Comparison of ENCODE assay signal across 26 cellular contexts in genomic region chr22:48428556-48429371, GRCh38.
DNase-seq lines count a peak whose midpoint lies in the region; ATAC-seq, FAIRE-seq and TF ChIP-seq lines count a peak whose summit lies in the region.
"Had no signal": no experiment of that assay in that cellular context is flagged by ENCODE, and none has a peak within 500 bp of the region (broad histone marks: within the 10 kb centered on the region; RNA-seq: fewer than 3 reads in every experiment).

No MANE protein-coding gene starts in this region.

- no peaks in the 10 kb centered on the region for H3K36me3 ChIP-seq in adipocyte (ENCODE audit: control insufficient read depth, insufficient read depth, low read length, severe bottlenecking)
- H3K36me3 ChIP-seq: SJCRH30, upper lobe of left lung had no signal

- peak overlapping the region; percentile 56 to 66; a peak in 5 of 6 replicates for H3K27ac ChIP-seq in A549
- H3K27ac ChIP-seq: dorsolateral prefrontal cortex, SJCRH30, upper lobe of left lung had no signal

- TF ChIP-seq POLR2A in A549 (IDR thresholded peaks at IDR 0.05; ENCODE audit: low read length) = no peak

- no peak for TF ChIP-seq RAD21 in A549 (conservative IDR thresholded peaks at IDR 0.05 in 1 of 2, IDR thresholded peaks at IDR 0.05 in 1 of 2)

- peak in 1 of 2 experiments; percentile 43; a peak in 1 of 5 replicates for TF ChIP-seq EP300 in A549 (IDR thresholded peaks at IDR 0.05)

- peaks cover 31% of the 10 kb centered on the region for H3K4me1 ChIP-seq in A549
- H3K4me1 ChIP-seq in adipocyte (ENCODE audit: control insufficient read depth, insufficient read depth, low read length) = peaks cover 12% of the 10 kb centered on the region
- H3K4me1 ChIP-seq: SJCRH30, upper lobe of left lung had no signal

- CTCF ChIA-PET in A549 (lab: Yijun Ruan, JAX) = no interaction called here

- H3K4me2 ChIP-seq in A549 = peak overlapping the region; percentile 30; the same call in 2 of the 3 replicates

- H3K4me3 ChIP-seq in A549 = no peak overlapping the region
- H3K4me3 ChIP-seq in adipocyte (ENCODE audit: low read length) = no peak overlapping the region
- H3K4me3 ChIP-seq: dorsolateral prefrontal cortex, SJCRH30, upper lobe of left lung had no signal

- H3K9me3 ChIP-seq in A549 = no peaks in the 10 kb centered on the region
- H3K9me3 ChIP-seq in adipocyte (ENCODE audit: control insufficient read depth, low read length) = no peaks in the 10 kb centered on the region
- H3K9me3 ChIP-seq: SJCRH30, upper lobe of left lung had no signal

- no peak for TF ChIP-seq CTCF in A549 (IDR thresholded peaks at IDR 0.05)

- H3K27me3 ChIP-seq in adipocyte (replicated peaks; ENCODE audit: control insufficient read depth, insufficient read depth, low read length) = peaks cover 8% of the 10 kb centered on the region
- H3K27me3 ChIP-seq: upper lobe of left lung had no signal

- FAIRE-seq in A549 (lab: Jason Lieb, UNC) = no peak
- FAIRE-seq: endothelial cell of umbilical vein, GM12892, H54, islet of Langerhans had no signal

- WGBS in A549 (ENCODE audit: missing lambda C conversion rate) = 62% methylated on average over 21 of the region's 22 CpGs

- POLR2A ChIA-PET in A549 (lab: Yijun Ruan, JAX) = no interaction called here

- H3K9ac ChIP-seq in adipocyte (ENCODE audit: low read length) = no peak overlapping the region

- ATAC-seq in A549 = peak in 1 of 2 experiments; percentile 41; a peak in 1 of 6 replicates
- ATAC-seq: activated CD8-positive, alpha-beta T cell treated with anti-CD3 and anti-CD28 coated beads for 36 hours; activated naive CD4-positive, alpha-beta T cell treated with anti-CD3 and anti-CD28 coated beads, Interleukin-2, amount 50 U/mL, for 72 hours; left ventricle myocardium superior; naive thymus-derived CD4-positive, alpha-beta T cell had no signal

- DNase-seq in A549 (ENCODE audit: low read depth in 1 of 2, low spot score in 1 of 2) (peak in 1 of 2 experiments; percentile 54), GM03348 (ENCODE audit: low spot score) (peak; percentile 88), adipocyte (ENCODE audit: low read depth) (peak; percentile 7), left kidney (ENCODE audit: low read depth, low spot score) (peak; percentile 60), DMS 273 treated with DMSO at 0.1 percent for 48 hours (lab: John Stamatoyannopoulos, UW) (no peak), kidney tubule cell (ENCODE audit: low spot score) (no peak), dermis blood vessel endothelial cell (no peak)
- DNase-seq in stimulated activated CD4-positive, alpha-beta T cell treated with anti-CD3 and anti-CD28 coated beads, Interleukin-2, amount 100 ng/mL, for 24 hours = no peak
- DNase-seq: activated CD8-positive, alpha-beta T cell treated with anti-CD3 and anti-CD28 coated beads for 36 hours; anterior cingulate cortex; caudate nucleus; left ventricle myocardium superior; NCI-H1105; NCI-H226; NCI-H82; retina; SJCRH30; stimulated activated CD4-positive, alpha-beta T cell treated with anti-CD3 and anti-CD28 coated beads, Interleukin-2, amount 100 ng/mL, for 48 hours had no signal

TF ChIP-seq in A549, 52 proteins besides CTCF, POLR2A, EP300 and RAD21:
- TF ChIP-seq HES2 (IDR thresholded peaks at IDR 0.05) (no peak), GATA3 (IDR thresholded peaks at IDR 0.05; ENCODE audit: borderline replicate concordance) (peak; percentile 67; the same call in 1 of the 2 replicates)

Comparison
In these comparisons a context has a peak if more than half of its experiments do, and no peak if none do; other contexts are left out.
1. DNase-seq: peak in GM03348 (single experiment), adipocyte (single experiment) and left kidney (single experiment); none in stimulated activated CD4-positive, alpha-beta T cell treated with anti-CD3 and anti-CD28 coated beads, Interleukin-2, amount 100 ng/mL, for 24 hours (0 of 2), DMS 273 treated with DMSO at 0.1 percent for 48 hours (single experiment), kidney tubule cell (single experiment) and dermis blood vessel endothelial cell (single experiment).